9 cellular contexts compared by ENCODE assay signal in genomic region chr14:104341532-104342434, GRCh38.
A peak's percentile ranks its signal among the peaks of the same experiment; 100 is the strongest.
DNase-seq lines count a peak whose midpoint lies in the region; ATAC-seq, FAIRE-seq and TF ChIP-seq lines count a peak whose summit lies in the region.
"Had no signal": no experiment of that assay in that cellular context is flagged by ENCODE, and none has a peak within 500 bp of the region (broad histone marks: within the 10 kb centered on the region; RNA-seq: fewer than 3 reads in every experiment).

No MANE protein-coding gene starts in this region.

- no peak for TF ChIP-seq POLR2A in endothelial cell of umbilical vein (IDR thresholded peaks at IDR 0.05; ENCODE audit: low read depth, low read length)

- H3K4me1 ChIP-seq in endothelial cell of umbilical vein (ENCODE audit: control insufficient read depth, extremely low read depth, insufficient read depth, low read length), result no peaks in the 10 kb centered on the region

- H3K36me3 Mint-ChIP-seq in progenitor cell of endocrine pancreas (ENCODE audit: insufficient read depth), result no peaks in the 10 kb centered on the region

- ATAC-seq in GM19455 (IDR thresholded peaks at IDR 0.05; ENCODE audit: unreplicated experiment), result no peak

- no peaks in the 10 kb centered on the region for H3K36me3 ChIP-seq in endothelial cell of umbilical vein (ENCODE audit: control insufficient read depth in 2 of 2, extremely low read depth in 1 of 2, insufficient read depth in 2 of 2, low read length in 2 of 2)

- H3K4me3 Mint-ChIP-seq in progenitor cell of endocrine pancreas (ENCODE audit: low read depth), result no peak overlapping the region
- H3K4me3 Mint-ChIP-seq: T-helper 1 cell treated with Interleukin-12 subunit alpha and Interleukin-12 subunit beta and Interleukin-4 antibody, amounts not matched to agents 30 μg/mL and 1 μg/mL, for 36 hours had no signal

- BruUV-seq in endothelial cell of umbilical vein (replicated peaks; lab: Mats Ljungman, UMichigan), result no TSS peak

- peaks cover 12% of the 10 kb centered on the region for H3K4me1 Mint-ChIP-seq in progenitor cell of endocrine pancreas (ENCODE audit: low read depth)

- H3K27ac ChIP-seq in endothelial cell of umbilical vein (ENCODE audit: insufficient read depth, low read depth, low read length) (no peak overlapping the region), caudate nucleus (ENCODE audit: low read depth, low read length) (no peak overlapping the region)

- H3K4me2 ChIP-seq in endothelial cell of umbilical vein (ENCODE audit: insufficient read depth, low read length), result no peak overlapping the region

- no peak overlapping the region for H3K27ac Mint-ChIP-seq in progenitor cell of endocrine pancreas
- H3K27ac Mint-ChIP-seq: T-helper 1 cell treated with Interleukin-12 subunit alpha and Interleukin-12 subunit beta and Interleukin-4 antibody, amounts not matched to agents 30 μg/mL and 1 μg/mL, for 36 hours had no signal

- no peak for FAIRE-seq in endothelial cell of umbilical vein (lab: Jason Lieb, UNC)

- intact Hi-C loops in endothelial cell of umbilical vein (cut with micrococcal nuclease), result loop anchor here (1.0 kb wide), 1 partner anchor 204 kb away; no protein-coding TSS in a partner anchor

- CTCF ChIA-PET in endothelial cell of umbilical vein (lab: Charles Lee), result interaction anchor here (0.6 to 1.0 kb wide), 7 partner anchors 9 to 222 kb away, joined by 3 to 9 read pairs (median 3); no protein-coding TSS in a partner anchor

- no peak overlapping the region for H2AFZ ChIP-seq in endothelial cell of umbilical vein (ENCODE audit: low read depth, low read length)

- H3K9me1 ChIP-seq in endothelial cell of umbilical vein (replicated peaks; ENCODE audit: control insufficient read depth, extremely low read depth, insufficient read depth, low read length), result no peaks in the 10 kb centered on the region

- dilution Hi-C loops in endothelial cell of umbilical vein (cut with MboI; ENCODE audit: extremely low pct_ligation_motif_present, low sequenced_read_pairs), result no loop called here

- H3K9me3 Mint-ChIP-seq in progenitor cell of endocrine pancreas (ENCODE audit: low read depth), result peaks cover 7% of the 10 kb centered on the region

- no peaks in the 10 kb centered on the region for H3K9me3 ChIP-seq in endothelial cell of umbilical vein (replicated peaks; ENCODE audit: control insufficient read depth, insufficient read depth, low read length)

- peaks cover 51% of the 10 kb centered on the region for H3K27me3 Mint-ChIP-seq in progenitor cell of endocrine pancreas

- H3K9ac ChIP-seq in endothelial cell of umbilical vein (replicated peaks; ENCODE audit: extremely low read depth, insufficient read depth, low read length), result no peak overlapping the region

- peaks cover 0 to 8% of the 10 kb centered on the region in 2 experiments for H3K27me3 ChIP-seq in endothelial cell of umbilical vein (ENCODE audit: control insufficient read depth in 2 of 2, insufficient read depth in 2 of 2, low read length in 2 of 2)

- no peaks in the 10 kb centered on the region for H3K79me2 ChIP-seq in endothelial cell of umbilical vein (ENCODE audit: control insufficient read depth, insufficient read depth, low read length)

- POLR2A ChIA-PET in endothelial cell of umbilical vein (lab: Charles Lee), result no interaction called here

- peak; percentile 53 for DNase-seq in DMS53 (lab: John Stamatoyannopoulos, UW)
- DNase-seq in DMS53 treated with DMSO at 0.1 percent for 48 hours (lab: John Stamatoyannopoulos, UW; ENCODE audit: unreplicated experiment), result no peak
- peak; percentile 81 for DNase-seq in NCI-H526 treated with DMSO at 0.1 percent for 48 hours (lab: John Stamatoyannopoulos, UW)
- peak; percentile 40 for DNase-seq in endothelial cell of umbilical vein (ENCODE audit: low read depth, low spot score)
- peak; percentile 35 for DNase-seq in progenitor cell of endocrine pancreas (ENCODE audit: low spot score, unreplicated experiment)
- no peak for DNase-seq in foreskin fibroblast
- no peak for DNase-seq in caudate nucleus (lab: John Stamatoyannopoulos, UW)

- H3K4me3 ChIP-seq in endothelial cell of umbilical vein (replicated peaks in 1 of 3; ENCODE audit: insufficient read depth in 1 of 3, low read depth in 1 of 3, low read length in 3 of 3), result no peak overlapping the region
- H3K4me3 ChIP-seq in foreskin fibroblast (ENCODE audit: low read depth in 1 of 2, low read length in 2 of 2), result no peak overlapping the region

- peak; percentile 42 to 65 for TF ChIP-seq CTCF in endothelial cell of umbilical vein (IDR thresholded peaks at IDR 0.05; ENCODE audit: extremely low read depth in 1 of 2, insufficient read depth in 1 of 2, low read depth in 1 of 2, low read length in 2 of 2)
- TF ChIP-seq CTCF in progenitor cell of endocrine pancreas (IDR thresholded peaks at IDR 0.05; ENCODE audit: unreplicated experiment), result peak; percentile 69
- TF ChIP-seq CTCF in foreskin fibroblast (IDR thresholded peaks at IDR 0.05; ENCODE audit: low read depth, low read length), result no peak

- no peaks in the 10 kb centered on the region for H4K20me1 ChIP-seq in endothelial cell of umbilical vein (replicated peaks; ENCODE audit: control insufficient read depth, extremely low read depth, insufficient read depth, low read length)

TF ChIP-seq in endothelial cell of umbilical vein, 7 proteins besides CTCF, POLR2A, EP300 and RAD21:
- TF ChIP-seq FOS (IDR thresholded peaks at IDR 0.05; ENCODE audit: borderline replicate concordance, insufficient read depth, low read length) (no peak), JUN (IDR thresholded peaks at IDR 0.05; ENCODE audit: borderline replicate concordance, insufficient read depth, insufficient read length, low read depth) (no peak), EZH2 (IDR thresholded peaks at IDR 0.05; ENCODE audit: borderline replicate concordance, low read depth, low read length, severe bottlenecking) (no peak), MAX (IDR thresholded peaks at IDR 0.05; ENCODE audit: insufficient read depth, insufficient read length) (no peak), GATA2 (IDR thresholded peaks at IDR 0.05; ENCODE audit: insufficient read depth, insufficient read length, low read depth, low read length) (no peak), POLR2AphosphoS5 (IDR thresholded peaks at IDR 0.05; ENCODE audit: insufficient read depth, low read depth, low read length) (no peak)
TF ChIP-seq in endothelial cell of umbilical vein: peak in this region for 0.

Comparison
In these comparisons a context has a peak if more than half of its experiments do, and no peak if none do; other contexts are left out.
1. DNase-seq: peak in DMS53 (single experiment), NCI-H526 treated with DMSO at 0.1 percent for 48 hours (single experiment), endothelial cell of umbilical vein (single experiment) and progenitor cell of endocrine pancreas (single experiment); none in DMS53 treated with DMSO at 0.1 percent for 48 hours (single experiment), foreskin fibroblast (0 of 2) and caudate nucleus (0 of 61).